ENCODE assay signal across 30 cellular contexts in genomic region chr4:25549413-25549812, GRCh38.
"Had no signal": no experiment of that assay in that cellular context is flagged by ENCODE, and none has a peak within 500 bp of the region (broad histone marks: within the 10 kb centered on the region; RNA-seq: fewer than 3 reads in every experiment).

No MANE protein-coding gene starts in this region.

- H3K27me3 ChIP-seq: adrenal gland, ascending aorta, body of pancreas, brain microvascular endothelial cell, breast epithelium, cardiac muscle cell had no signal

- H3K36me3 ChIP-seq: adrenal gland, ascending aorta, brain microvascular endothelial cell, breast epithelium, cardiac muscle cell had no signal

- H3K4me3 ChIP-seq: adrenal gland, ascending aorta, body of pancreas, breast epithelium, cardiac muscle cell had no signal

- H3K4me1 ChIP-seq: adrenal gland, ascending aorta, breast epithelium had no signal

- H3K27ac ChIP-seq: adrenal gland, ascending aorta, body of pancreas, brain microvascular endothelial cell, breast epithelium, cardiac muscle cell had no signal

- DNase-seq: activated effector memory CD4-positive, alpha-beta T cell treated with anti-CD3 and anti-CD28 coated beads, Interleukin-2, amount 50 U/mL, for 16 hours; activated effector memory CD4-positive, alpha-beta T cell treated with Interleukin-2 at 50 U/mL for 16 hours; activated gamma-delta T cell; activated gamma-delta T cell treated with Interleukin-2 at 50 U/mL for 16 hours; activated naive CD4-positive, alpha-beta T cell; activated naive CD4-positive, alpha-beta T cell treated with anti-CD3 and anti-CD28 coated beads for 36 hours; activated naive CD4-positive, alpha-beta T cell treated with anti-CD3 and anti-CD28 coated beads, Interleukin-2, amount 10 ng/mL, durations not matched to agents 7 days and 5 days; activated naive CD4-positive, alpha-beta T cell treated with anti-CD3 and anti-CD28 coated beads, Interleukin-2, amount 50 U/mL, for 16 hours; activated naive CD4-positive, alpha-beta T cell treated with Interleukin-2 at 50 U/mL for 16 hours; activated naive CD8-positive, alpha-beta T cell treated with anti-CD3 and anti-CD28 coated beads for 36 hours; activated naive CD8-positive, alpha-beta T cell treated with anti-CD3 and anti-CD28 coated beads, Interleukin-2, amount 10 ng/mL, durations not matched to agents 7 days and 5 days; activated naive CD8-positive, alpha-beta T cell treated with anti-CD3 and anti-CD28 coated beads, Interleukin-2, amount 50 U/mL, for 24 hours; activated T-cell treated with anti-CD3 and anti-CD28 coated beads, Interleukin-2, amount 50 U/mL, for 1 hour; activated T-cell treated with anti-CD3 and anti-CD28 coated beads, Interleukin-2, amount 50 U/mL, for 24 hours; activated T-cell treated with anti-CD3 and anti-CD28 coated beads, Interleukin-2, amount 50 U/mL, for 4 hours; activated T-cell treated with anti-CD3 and anti-CD28 coated beads, Interleukin-2, amount 50 U/mL, for 48 hours; activated T-cell treated with anti-CD3 and anti-CD28 coated beads, Interleukin-2, amount 50 U/mL, for 72 hours; adrenal gland; amniotic stem cell; amygdala; anterior cingulate cortex; aorta; body of pancreas; brain microvascular endothelial cell; caudate nucleus; central memory CD4-positive, alpha-beta T cell; cerebellar nuclear complex had no signal

- H3K9me3 ChIP-seq: adrenal gland, ascending aorta, body of pancreas, breast epithelium had no signal
